In the genomic region with DNA sequence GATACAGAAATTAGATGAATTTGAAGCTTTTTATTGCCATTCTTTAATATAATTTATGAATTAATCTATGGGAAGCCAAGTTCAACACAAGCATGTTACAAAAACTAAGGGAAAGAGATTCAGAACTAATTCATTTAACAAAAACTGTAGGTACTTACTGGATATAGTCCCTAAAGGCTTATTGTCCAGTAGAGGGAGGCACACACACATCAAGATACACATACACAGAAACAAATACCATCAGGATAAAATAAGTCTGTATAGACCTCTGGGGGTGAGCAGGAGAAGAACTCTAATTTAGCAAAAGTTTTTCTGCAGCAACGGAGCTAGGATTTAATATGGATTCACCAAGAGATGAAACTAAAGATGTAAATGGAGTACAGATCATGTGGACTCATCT, we compare ENCODE assay signal across 8 cellular contexts.
DNase-seq lines count a peak whose midpoint lies in the region; ATAC-seq and TF ChIP-seq lines count a peak whose summit lies in the region.

No MANE protein-coding gene starts in this region.

- H3K4me1 ChIP-seq in RWPE2 (ENCODE audit: insufficient read depth, poor library complexity, severe bottlenecking), result no peaks in the 10 kb centered on the region
- H3K4me1 ChIP-seq in upper lobe of left lung, result no peaks in the 10 kb centered on the region

- H3K36me3 ChIP-seq in RWPE2 (ENCODE audit: low read depth) (no peaks in the 10 kb centered on the region), upper lobe of left lung (peaks cover 0 to 7% (median 0%) of the 10 kb centered on the region in 4 donors)

- CTCF ChIA-PET in HEK293T (lab: Yijun Ruan, JAX), result interaction anchor here (0.6 to 1.5 kb wide), 3 partner anchors 17 to 164 kb away, joined by 3 to 6 read pairs (median 5); no protein-coding TSS in a partner anchor

- TF ChIP-seq EP300 in upper lobe of left lung (IDR thresholded peaks at IDR 0.05), result no peak

- DNase-seq in AG08396 (ENCODE audit: low spot score) (peak; percentile 24), HEK293T (ENCODE audit: extremely low spot score) (peak; percentile 30), RWPE2 (ENCODE audit: low spot score) (no peak), globus pallidus (ENCODE audit: low spot score) (peak; percentile 50), upper lobe of left lung (no peak), omental fat pad (ENCODE audit: low spot score) (no peak)
- DNase-seq in stimulated activated naive CD4-positive, alpha-beta T cell treated with Interleukin-2 at 50 U/mL for 16 hours (lab: John Stamatoyannopoulos, UW), result no peak
- no peak for DNase-seq in activated CD4-positive, alpha-beta T cell treated with anti-CD3 and anti-CD28 coated beads, Interleukin-2, amount 50 U/mL, for 1 hour

- H3K9me3 ChIP-seq in RWPE2 (ENCODE audit: severe bottlenecking) (no peaks in the 10 kb centered on the region), upper lobe of left lung (no peaks in the 10 kb centered on the region)

- H3K27ac ChIP-seq in RWPE2 (ENCODE audit: poor library complexity, severe bottlenecking) (no peak overlapping the region), upper lobe of left lung (no peak overlapping the region)

- TF ChIP-seq CTCF in RWPE2 (IDR thresholded peaks at IDR 0.05; ENCODE audit: poor library complexity, severe bottlenecking), result peak; percentile 60
- peak in 5 of 6 experiments; percentile 19 to 50 (median 22) for TF ChIP-seq CTCF in upper lobe of left lung (IDR thresholded peaks at IDR 0.05)
- TF ChIP-seq CTCF in omental fat pad (IDR thresholded peaks at IDR 0.05), result no peak

- H3K27me3 ChIP-seq in RWPE2 (ENCODE audit: insufficient read depth, poor library complexity, severe bottlenecking) (no peaks in the 10 kb centered on the region), upper lobe of left lung (no peaks in the 10 kb centered on the region)

- POLR2A ChIA-PET in HEK293T (lab: Yijun Ruan, JAX), result no interaction called here

- ATAC-seq in RWPE2 (ENCODE audit: low read depth) (peak; percentile 76), upper lobe of left lung (ENCODE audit: low FRiP score in 2 of 2) (no peak), omental fat pad (ENCODE audit: low FRiP score) (no peak)

- WGBS in upper lobe of left lung, 2 donors, result 45 to 55% methylated on average over 1 of the region's 1 CpG

- H3K4me3 ChIP-seq in RWPE2 (ENCODE audit: severe bottlenecking), result no peak overlapping the region
- no peak overlapping the region for H3K4me3 ChIP-seq in upper lobe of left lung

- TF ChIP-seq POLR2A in upper lobe of left lung (IDR thresholded peaks at IDR 0.05), result no peak

TF ChIP-seq in HEK293T, 16 proteins besides CTCF, POLR2A, EP300 and RAD21:
- TF ChIP-seq L3MBTL2 (conservative IDR thresholded peaks at IDR 0.05) (no peak), NFRKB (IDR thresholded peaks at IDR 0.05) (no peak), SP1 (IDR thresholded peaks at IDR 0.05) (no peak)

Comparison
In these comparisons a context has a peak if more than half of its experiments do, and no peak if none do; other contexts are left out.
1. DNase-seq: peak in AG08396 (single experiment), HEK293T (single experiment) and globus pallidus (single experiment); none in RWPE2 (single experiment), upper lobe of left lung (0 of 2), stimulated activated naive CD4-positive, alpha-beta T cell treated with Interleukin-2 at 50 U/mL for 16 hours (single experiment), activated CD4-positive, alpha-beta T cell treated with anti-CD3 and anti-CD28 coated beads, Interleukin-2, amount 50 U/mL, for 1 hour (single experiment) and omental fat pad (single experiment).
2. CTCF ChIP-seq: peak in RWPE2 (single experiment) and upper lobe of left lung (5 of 6); none in omental fat pad (0 of 3).